In the genomic region with DNA sequence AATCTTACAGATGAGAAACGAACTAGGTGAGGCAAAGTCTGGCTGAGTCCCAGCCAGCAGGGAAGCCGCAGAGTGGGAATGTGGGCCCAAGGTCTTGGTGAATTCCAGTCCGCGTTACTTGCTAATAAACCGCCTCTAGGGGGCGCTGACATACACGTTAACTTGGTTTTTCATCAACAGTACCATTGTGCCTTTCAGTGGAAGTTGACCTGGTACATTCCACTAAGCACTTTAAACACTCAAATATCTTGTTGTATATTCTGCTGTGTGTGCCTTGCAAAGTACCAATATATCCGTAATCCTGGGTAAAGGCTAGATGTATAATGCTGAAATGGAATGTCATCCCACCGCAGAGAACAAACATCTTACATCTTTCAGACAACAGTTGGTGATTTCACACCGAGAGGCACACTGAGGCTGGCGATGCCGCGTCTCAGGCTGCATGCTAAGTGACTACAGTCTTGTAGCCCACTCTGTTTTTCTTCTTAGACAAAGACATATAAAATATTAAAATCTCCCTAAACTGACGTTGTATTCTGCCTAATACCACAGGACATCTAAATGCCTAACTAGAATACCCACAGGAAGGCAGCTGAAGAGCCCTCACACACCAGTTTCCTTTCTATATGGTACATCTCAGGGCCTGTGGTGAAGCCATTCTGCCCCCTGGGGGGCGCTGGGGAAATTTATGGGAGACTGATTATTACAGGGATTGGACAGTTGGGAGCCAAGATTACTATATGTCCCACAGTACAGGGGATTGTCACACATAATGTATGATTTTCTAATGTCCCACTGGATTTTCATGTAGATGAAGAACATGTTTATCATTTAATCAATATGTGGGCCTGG, we compare ENCODE assay signal across 9 cellular contexts. TPM values are rescaled to one million over a fixed set of nuclear protein-coding genes. Genes with fewer than 3 reads are reported as not detected.
DNase-seq lines count a peak whose midpoint lies in the region; ATAC-seq, FAIRE-seq and TF ChIP-seq lines count a peak whose summit lies in the region.
"Had no signal": no experiment of that assay in that cellular context is flagged by ENCODE, and none has a peak within 500 bp of the region (broad histone marks: within the 10 kb centered on the region; RNA-seq: fewer than 3 reads in every experiment).

No MANE protein-coding gene starts in this region.

- in situ Hi-C loops in GM13976 (cut with MboI; ENCODE audit: low sequenced_read_pairs, unreplicated experiment) = no loop called here

- H3K79me2 ChIP-seq in PC-9 (ENCODE audit: low read depth) = no peaks in the 10 kb centered on the region

- no peak for TF ChIP-seq EP300 in stomach (IDR thresholded peaks at IDR 0.05)

- no peak overlapping the region for H2AFZ ChIP-seq in PC-9

- no peaks in the 10 kb centered on the region for H3K4me1 ChIP-seq in PC-9 (replicated peaks; ENCODE audit: insufficient read depth)
- H3K4me1 ChIP-seq in stomach = peaks cover 0 to 7% (median 0%) of the 10 kb centered on the region in 4 donors

- ATAC-seq in HG02938 (IDR thresholded peaks at IDR 0.05; ENCODE audit: unreplicated experiment) = no peak

- no peak for TF ChIP-seq POLR2A in stomach (IDR thresholded peaks at IDR 0.05)

- DNase-seq in GM13976 (ENCODE audit: low spot score) (peak; percentile 60), HTR-8/SVneo (ENCODE audit: insufficient read length, low spot score) (peak; percentile 57), PC-9 (peak in 1 of 2 experiments; percentile 38), fibroblast of mammary gland (ENCODE audit: low read depth) (peak; percentile 77), neural crest cell (ENCODE audit: low read depth, low spot score) (peak; percentile 73), stomach (peak; percentile 92)
- peak; percentile 76 for DNase-seq in activated T-cell treated with anti-CD3 and anti-CD28 coated beads, Interleukin-2, amount 50 U/mL, for 48 hours

- H3K36me3 ChIP-seq in PC-9 (ENCODE audit: low read depth) (0 out of 2 replicates have a peak, but pooled peaks cover 6% of the 10 kb centered on the region), stomach (peaks cover 1 to 78% (median 72%) of the 10 kb centered on the region in 4 donors)

- no peak overlapping the region for H3K4me3 Mint-ChIP-seq in neural crest cell
- H3K4me3 Mint-ChIP-seq: stimulated activated naive CD8-positive, alpha-beta T cell treated with anti-CD3 and anti-CD28 coated beads, Interleukin-15, Interleukin-2, amounts not matched to agents 100 ng/mL and 50 ng/mL, for 24 hours had no signal

- no peak overlapping the region for H3K4me2 ChIP-seq in PC-9

- peaks cover 13% of the 10 kb centered on the region for H3K4me1 Mint-ChIP-seq in neural crest cell

- TF ChIP-seq CTCF in GM13976 (IDR thresholded peaks at IDR 0.05; ENCODE audit: borderline replicate concordance, control extremely low read depth, extremely low read depth, insufficient read depth, missing control alignments) (peak; percentile 68), PC-9 (conservative IDR thresholded peaks at IDR 0.05) (peak; percentile 65), fibroblast of mammary gland (conservative IDR thresholded peaks at IDR 0.05; ENCODE audit: control insufficient read depth, insufficient read depth, low read depth, low read length) (peak; percentile 67), neural crest cell (conservative IDR thresholded peaks at IDR 0.05) (peak; percentile 74), stomach (IDR thresholded peaks at IDR 0.05) (peak in 5 of 7 experiments; percentile 19 to 68 (median 60))

- 43 to 50% (median 46%) methylated on average over 15 of the region's 15 CpGs for WGBS in stomach, 5 donors

- H3K9me3 ChIP-seq in PC-9 (ENCODE audit: insufficient read depth, low read depth) = no peaks in the 10 kb centered on the region
- H3K9me3 ChIP-seq in stomach = no peaks in the 10 kb centered on the region

- H3K36me3 Mint-ChIP-seq in neural crest cell (ENCODE audit: low read depth) = peaks cover 11% of the 10 kb centered on the region

- H3K27ac ChIP-seq in PC-9 (no peak overlapping the region), stomach (no peak overlapping the region)

- intact Hi-C loops in PC-9 (cut with micrococcal nuclease; ENCODE audit: unreplicated experiment) = loop anchor here (1.0 kb wide), 2 partner anchors 119 to 285 kb away; no protein-coding TSS in a partner anchor
- intact Hi-C loops in stomach (cut with DNase I; ENCODE audit: low total_unique reads) = loop anchor here (5.0 to 10.0 kb wide), 2 partner anchors 123 to 295 kb away; no protein-coding TSS in a partner anchor

- H3K27ac Mint-ChIP-seq in neural crest cell (ENCODE audit: unreplicated experiment) = no peak overlapping the region
- H3K27ac Mint-ChIP-seq: stimulated activated naive CD8-positive, alpha-beta T cell treated with anti-CD3 and anti-CD28 coated beads, Interleukin-15, Interleukin-2, amounts not matched to agents 100 ng/mL and 50 ng/mL, for 24 hours had no signal

- H3K4me3 ChIP-seq in PC-9 (no peak overlapping the region), fibroblast of mammary gland (ENCODE audit: control insufficient read depth, low read depth, low read length) (no peak overlapping the region), stomach (no peak overlapping the region)

- H3K27me3 ChIP-seq in PC-9 (ENCODE audit: insufficient read depth, low read depth) (no peaks in the 10 kb centered on the region), stomach (no peaks in the 10 kb centered on the region)

- no peaks in the 10 kb centered on the region for H3K9me3 Mint-ChIP-seq in neural crest cell
- H3K9me3 Mint-ChIP-seq: stimulated activated naive CD8-positive, alpha-beta T cell treated with anti-CD3 and anti-CD28 coated beads, Interleukin-15, Interleukin-2, amounts not matched to agents 100 ng/mL and 50 ng/mL, for 24 hours had no signal

- no TSS peak for BruUV-seq in PC-9 (replicated peaks; lab: Mats Ljungman, UMichigan)

- H3K9me2 ChIP-seq in PC-9 (ENCODE audit: insufficient read depth) = no peaks in the 10 kb centered on the region

- FAIRE-seq in HTR-8/SVneo (lab: Jason Lieb, UNC) = peak; percentile 52

- no peaks in the 10 kb centered on the region for H3K27me3 Mint-ChIP-seq in neural crest cell (ENCODE audit: low read depth)
- H3K27me3 Mint-ChIP-seq: stimulated activated naive CD8-positive, alpha-beta T cell treated with anti-CD3 and anti-CD28 coated beads, Interleukin-15, Interleukin-2, amounts not matched to agents 100 ng/mL and 50 ng/mL, for 24 hours had no signal

- no peaks in the 10 kb centered on the region for H3F3A ChIP-seq in PC-9 (ENCODE audit: insufficient read depth, low read depth)

- POLR2A ChIA-PET in PC-9 (lab: Charles Lee; ENCODE audit: unreplicated experiment) = no interaction called here

- CTCF ChIA-PET in PC-9 (lab: Charles Lee) = no interaction called here

- H4K20me1 ChIP-seq in PC-9 (ENCODE audit: insufficient read depth) = no peaks in the 10 kb centered on the region

RNA-seq across cellular contexts. Expression of a gene that starts 49.2 kb away (rescaled TPM):
- total RNA-seq in PC-9 (2021) (20.5 and 24.5 TPM in 2 replicates), neural crest cell (73.3 and 73.5 TPM in 2 replicates), stomach (10 to 100 TPM; 11.3 to 69.3 (median 51.8) TPM)
- polyA plus RNA-seq in stomach = 10 to 100 TPM; 11.7 to 15.8 (median 14.4) TPM
